ENCODE assay signal across 35 cellular contexts in genomic region chr5:160296496-160296895, GRCh38. TPM values are rescaled to one million over a fixed set of nuclear protein-coding genes. Genes with fewer than 3 reads are reported as not detected.
"Had no signal": no experiment of that assay in that cellular context is flagged by ENCODE, and none has a peak within 500 bp of the region (broad histone marks: within the 10 kb centered on the region; RNA-seq: fewer than 3 reads in every experiment).

No MANE protein-coding gene starts in this region.

- H3K4me1 Mint-ChIP-seq: activated CD4-positive, alpha-beta memory T cell treated with anti-CD3 and anti-CD28 coated beads, Interleukin-2, amount 10 ng/mL, durations not matched to agents 7 days and 5 days; activated CD4-positive, alpha-beta T cell treated with anti-CD3 and anti-CD28 coated beads, Interleukin-2, amount 10 ng/mL, durations not matched to agents 7 days and 5 days; activated naive CD8-positive, alpha-beta T cell treated with anti-CD3 and anti-CD28 coated beads, Interleukin-2, amount 50 U/mL, for 24 hours; activated T-helper 17 cell treated with anti-CD3 and anti-CD28 coated beads, Interleukin-2, amount 50 U/mL, for 72 hours had no signal

- H3K36me3 Mint-ChIP-seq: activated naive CD8-positive, alpha-beta T cell had no signal

- H3K36me3 ChIP-seq: adrenal gland, esophagus squamous epithelium, gastroesophageal sphincter had no signal

- H3K4me3 Mint-ChIP-seq: activated CD4-positive, alpha-beta memory T cell treated with anti-CD3 and anti-CD28 coated beads, Interleukin-2, amount 10 ng/mL, durations not matched to agents 7 days and 5 days; activated CD4-positive, alpha-beta T cell treated with anti-CD3 and anti-CD28 coated beads, Interleukin-2, amount 10 ng/mL, durations not matched to agents 7 days and 5 days; activated naive CD8-positive, alpha-beta T cell; activated naive CD8-positive, alpha-beta T cell treated with anti-CD3 and anti-CD28 coated beads, Interleukin-2, amount 50 U/mL, for 24 hours; activated T-cell treated with anti-CD3 and anti-CD28 coated beads, Interleukin-2, amount 50 U/mL, for 24 hours; activated T-cell treated with anti-CD3 and anti-CD28 coated beads, Interleukin-2, amount 50 U/mL, for 72 hours; activated T-helper 17 cell treated with anti-CD3 and anti-CD28 coated beads, Interleukin-2, amount 50 U/mL, for 72 hours; effector memory CD8-positive, alpha-beta T cell; WTC11 had no signal

- H3K9me3 ChIP-seq: adrenal gland, body of pancreas, esophagus squamous epithelium, gastroesophageal sphincter had no signal

- H3K4me3 ChIP-seq: adrenal gland, body of pancreas, esophagus squamous epithelium, gastroesophageal sphincter had no signal

- H3K4me1 ChIP-seq: adrenal gland, body of pancreas, gastroesophageal sphincter had no signal

- FAIRE-seq: colon, endothelial cell of umbilical vein had no signal

- H3K27ac ChIP-seq: adrenal gland, body of pancreas, epithelial cell of prostate, esophagus squamous epithelium, gastroesophageal sphincter had no signal

- DNase-seq: activated CD4-positive, alpha-beta memory T cell treated with anti-CD3 and anti-CD28 coated beads, Interleukin-2, amount 10 ng/mL, durations not matched to agents 7 days and 5 days; activated CD4-positive, alpha-beta T cell treated with anti-CD3 and anti-CD28 coated beads for 1 hour; activated CD4-positive, alpha-beta T cell treated with anti-CD3 and anti-CD28 coated beads for 4 hours; activated CD4-positive, alpha-beta T cell treated with anti-CD3 and anti-CD28 coated beads, Interleukin-2, amount 10 ng/mL, durations not matched to agents 7 days and 5 days; activated CD4-positive, alpha-beta T cell treated with anti-CD3 and anti-CD28 coated beads, Interleukin-2, amount 50 U/mL, for 4 hours; activated CD8-positive, alpha-beta memory T cell treated with anti-CD3 and anti-CD28 coated beads, Interleukin-2, amount 50 U/mL, for 48 hours; activated effector memory CD4-positive, alpha-beta T cell treated with Interleukin-2 at 50 U/mL for 16 hours; activated gamma-delta T cell treated with Interleukin-2 at 50 U/mL for 16 hours; activated naive CD4-positive, alpha-beta T cell treated with anti-CD3 and anti-CD28 coated beads, Interleukin-2, amount 50 U/mL, for 16 hours; activated naive CD4-positive, alpha-beta T cell treated with Interleukin-2 at 50 U/mL for 16 hours; activated naive CD8-positive, alpha-beta T cell treated with anti-CD3 and anti-CD28 coated beads, Interleukin-2, amount 50 U/mL, for 24 hours; activated T-cell treated with anti-CD3 and anti-CD28 coated beads for 4 hours; activated T-cell treated with anti-CD3 and anti-CD28 coated beads, Interleukin-2, amount 50 U/mL, for 24 hours; activated T-cell treated with anti-CD3 and anti-CD28 coated beads, Interleukin-2, amount 50 U/mL, for 72 hours; adrenal gland; amygdala; aorta; body of pancreas; caudate nucleus; cortex of kidney; dermis blood vessel endothelial cell; effector CD4-positive, alpha-beta T cell; effector memory CD8-positive, alpha-beta T cell; esophagus squamous epithelium; foreskin melanocyte; T-helper 2 cell had no signal

- H3K27me3 ChIP-seq: adrenal gland, body of pancreas, gastroesophageal sphincter had no signal

- H3K27ac Mint-ChIP-seq: activated CD4-positive, alpha-beta memory T cell treated with anti-CD3 and anti-CD28 coated beads, Interleukin-2, amount 10 ng/mL, durations not matched to agents 7 days and 5 days; activated CD4-positive, alpha-beta T cell treated with anti-CD3 and anti-CD28 coated beads, Interleukin-2, amount 10 ng/mL, durations not matched to agents 7 days and 5 days; activated naive CD8-positive, alpha-beta T cell; activated naive CD8-positive, alpha-beta T cell treated with anti-CD3 and anti-CD28 coated beads, Interleukin-2, amount 50 U/mL, for 24 hours; activated T-cell treated with anti-CD3 and anti-CD28 coated beads, Interleukin-2, amount 50 U/mL, for 24 hours; activated T-cell treated with anti-CD3 and anti-CD28 coated beads, Interleukin-2, amount 50 U/mL, for 72 hours; activated T-helper 17 cell treated with anti-CD3 and anti-CD28 coated beads, Interleukin-2, amount 50 U/mL, for 72 hours; effector memory CD8-positive, alpha-beta T cell had no signal

- H3K9me3 Mint-ChIP-seq: activated CD4-positive, alpha-beta memory T cell treated with anti-CD3 and anti-CD28 coated beads, Interleukin-2, amount 10 ng/mL, durations not matched to agents 7 days and 5 days; activated CD4-positive, alpha-beta T cell treated with anti-CD3 and anti-CD28 coated beads, Interleukin-2, amount 10 ng/mL, durations not matched to agents 7 days and 5 days; activated naive CD8-positive, alpha-beta T cell treated with anti-CD3 and anti-CD28 coated beads, Interleukin-2, amount 50 U/mL, for 24 hours; activated T-cell treated with anti-CD3 and anti-CD28 coated beads, Interleukin-2, amount 50 U/mL, for 24 hours; activated T-cell treated with anti-CD3 and anti-CD28 coated beads, Interleukin-2, amount 50 U/mL, for 72 hours; activated T-helper 17 cell treated with anti-CD3 and anti-CD28 coated beads, Interleukin-2, amount 50 U/mL, for 72 hours; effector memory CD8-positive, alpha-beta T cell; WTC11 had no signal

- ATAC-seq: activated naive CD8-positive, alpha-beta T cell treated with anti-CD3 and anti-CD28 coated beads, Interleukin-2, amount 50 U/mL, for 24 hours; activated T-cell treated with anti-CD3 and anti-CD28 coated beads, Interleukin-2, amount 50 U/mL, for 72 hours; activated T-helper 17 cell treated with anti-CD3 and anti-CD28 coated beads, Interleukin-2, amount 50 U/mL, for 72 hours; body of pancreas; effector memory CD8-positive, alpha-beta T cell; gastroesophageal sphincter; WTC11 had no signal

- H3K27me3 Mint-ChIP-seq: activated CD4-positive, alpha-beta T cell treated with anti-CD3 and anti-CD28 coated beads, Interleukin-2, amount 10 ng/mL, durations not matched to agents 7 days and 5 days; activated naive CD8-positive, alpha-beta T cell; activated naive CD8-positive, alpha-beta T cell treated with anti-CD3 and anti-CD28 coated beads, Interleukin-2, amount 50 U/mL, for 24 hours; activated T-cell treated with anti-CD3 and anti-CD28 coated beads, Interleukin-2, amount 50 U/mL, for 24 hours had no signal

RNA-seq across cellular contexts. Expression of gene CCNJL, which starts 15.9 kb away (rescaled TPM):
- total RNA-seq: activated CD4-positive, alpha-beta memory T cell treated with anti-CD3 and anti-CD28 coated beads, Interleukin-2, amount 10 ng/mL, durations not matched to agents 7 days and 5 days; activated CD4-positive, alpha-beta T cell treated with anti-CD3 and anti-CD28 coated beads, Interleukin-2, amount 10 ng/mL, durations not matched to agents 7 days and 5 days; activated T-cell treated with anti-CD3 and anti-CD28 coated beads, Interleukin-2, amount 50 U/mL, for 72 hours; activated T-helper 17 cell treated with anti-CD3 and anti-CD28 coated beads, Interleukin-2, amount 50 U/mL, for 72 hours; fibroblast of lung; T-helper 1 cell treated with Interleukin-12 subunit alpha and Interleukin-12 subunit beta and Interleukin-4 antibody, amounts not matched to agents 30 ng/mL and 1 ng/mL, for 36 hours had no signal
